In genomic region chr15:101578443-101578894, GRCh38 we compare ENCODE assay signal across 8 cellular contexts.
A peak's percentile ranks its signal among the peaks of the same experiment; 100 is the strongest.
DNase-seq lines count a peak whose midpoint lies in the region; ATAC-seq and TF ChIP-seq lines count a peak whose summit lies in the region.

No MANE protein-coding gene starts in this region.

- CTCF ChIA-PET in activated CD4-positive, alpha-beta T cell treated with anti-CD3 and anti-CD28 coated beads for 36 hours (lab: Charles Lee), result interaction anchor here (0.6 kb wide), 2 partner anchors 12 to 293 kb away, joined by 3 to 4 read pairs; no protein-coding TSS in a partner anchor

- DNase-seq in activated CD4-positive, alpha-beta T cell treated with anti-CD3 and anti-CD28 coated beads for 36 hours, result peak; percentile 17
- DNase-seq in activated CD4-positive, alpha-beta T cell treated with anti-CD3 and anti-CD28 coated beads, Interleukin-2, amount 50 U/mL, for 1 hour, result no peak
- DNase-seq in LNCaP clone FGC (ENCODE audit: low read depth), result peak; percentile 11
- no peak for DNase-seq in central memory CD8-positive, alpha-beta T cell (ENCODE audit: low spot score in 2 of 2)
- no peak for DNase-seq in mesothelial cell of epicardium (ENCODE audit: low spot score in 2 of 2, unreplicated experiment in 2 of 2)
- DNase-seq in NCI-H1048 (lab: John Stamatoyannopoulos, UW), result no peak
- no peak for DNase-seq in NCI-H510A (lab: John Stamatoyannopoulos, UW)

- TF ChIP-seq CTCF in LNCaP clone FGC (IDR thresholded peaks at IDR 0.05; ENCODE audit: control insufficient read depth, extremely low read depth, insufficient read depth) (peak; percentile 90), mesothelial cell of epicardium (IDR thresholded peaks at IDR 0.05; ENCODE audit: unreplicated experiment) (peak; percentile 21)

- H3K9me3 Mint-ChIP-seq in activated CD4-positive, alpha-beta T cell treated with anti-CD3 and anti-CD28 coated beads for 36 hours (ENCODE audit: low read depth), result peaks cover under 1% of the 10 kb centered on the region
- no peaks in the 10 kb centered on the region for H3K9me3 Mint-ChIP-seq in central memory CD8-positive, alpha-beta T cell
- H3K9me3 Mint-ChIP-seq in mesothelial cell of epicardium, result peaks cover 1% of the 10 kb centered on the region

- H3K4me3 ChIP-seq in LNCaP clone FGC (ENCODE audit: low read depth, low read length), result no peak overlapping the region

- POLR2A ChIA-PET in activated CD4-positive, alpha-beta T cell treated with anti-CD3 and anti-CD28 coated beads for 36 hours (lab: Charles Lee), result no interaction called here

- H3K27ac Mint-ChIP-seq in activated CD4-positive, alpha-beta T cell treated with anti-CD3 and anti-CD28 coated beads for 36 hours, result no peak overlapping the region
- peak overlapping the region; percentile 35 for H3K27ac Mint-ChIP-seq in central memory CD8-positive, alpha-beta T cell (ENCODE audit: low read depth)
- H3K27ac Mint-ChIP-seq in mesothelial cell of epicardium, result no peak overlapping the region

- peaks cover 26% of the 10 kb centered on the region for H3K27me3 Mint-ChIP-seq in activated CD4-positive, alpha-beta T cell treated with anti-CD3 and anti-CD28 coated beads for 36 hours
- peaks cover 78% of the 10 kb centered on the region for H3K27me3 Mint-ChIP-seq in central memory CD8-positive, alpha-beta T cell
- H3K27me3 Mint-ChIP-seq in mesothelial cell of epicardium (ENCODE audit: low read depth), result peaks cover 80% of the 10 kb centered on the region

- no peaks in the 10 kb centered on the region for H3K36me3 Mint-ChIP-seq in activated CD4-positive, alpha-beta T cell treated with anti-CD3 and anti-CD28 coated beads for 36 hours (ENCODE audit: low read depth)
- no peaks in the 10 kb centered on the region for H3K36me3 Mint-ChIP-seq in central memory CD8-positive, alpha-beta T cell (ENCODE audit: insufficient read depth)
- H3K36me3 Mint-ChIP-seq in mesothelial cell of epicardium, result no peaks in the 10 kb centered on the region

- H3K4me1 Mint-ChIP-seq in activated CD4-positive, alpha-beta T cell treated with anti-CD3 and anti-CD28 coated beads for 36 hours, result no peaks in the 10 kb centered on the region
- H3K4me1 Mint-ChIP-seq in central memory CD8-positive, alpha-beta T cell, result no peaks in the 10 kb centered on the region
- no peaks in the 10 kb centered on the region for H3K4me1 Mint-ChIP-seq in mesothelial cell of epicardium

- intact Hi-C loops in activated CD4-positive, alpha-beta T cell treated with anti-CD3 and anti-CD28 coated beads for 36 hours (cut with DNase I, micrococcal nuclease), result no loop called here

- no peak overlapping the region for H3K4me3 Mint-ChIP-seq in activated CD4-positive, alpha-beta T cell treated with anti-CD3 and anti-CD28 coated beads for 36 hours
- H3K4me3 Mint-ChIP-seq in central memory CD8-positive, alpha-beta T cell, result no peak overlapping the region
- no peak overlapping the region for H3K4me3 Mint-ChIP-seq in mesothelial cell of epicardium

- no peak for ATAC-seq in activated CD4-positive, alpha-beta T cell treated with anti-CD3 and anti-CD28 coated beads for 36 hours
- no peak for ATAC-seq in central memory CD8-positive, alpha-beta T cell (replicated peaks; ENCODE audit: extremely low read depth, poor library complexity, severe bottlenecking)
- no peak for ATAC-seq in activated CD4-positive, CD25-positive, alpha-beta regulatory T cell treated with anti-CD3 and anti-CD28 coated beads, Interleukin-2, amount 50 U/mL, for 24 hours

Comparison
In these comparisons a context has a peak if more than half of its experiments do, and no peak if none do; other contexts are left out.
1. DNase-seq: peak in activated CD4-positive, alpha-beta T cell treated with anti-CD3 and anti-CD28 coated beads for 36 hours (single experiment) and LNCaP clone FGC (single experiment); none in activated CD4-positive, alpha-beta T cell treated with anti-CD3 and anti-CD28 coated beads, Interleukin-2, amount 50 U/mL, for 1 hour (single experiment), central memory CD8-positive, alpha-beta T cell (0 of 2), mesothelial cell of epicardium (0 of 2), NCI-H1048 (single experiment) and NCI-H510A (single experiment).